Comparison of ENCODE assay signal across 1 cellular context in the genomic region with DNA sequence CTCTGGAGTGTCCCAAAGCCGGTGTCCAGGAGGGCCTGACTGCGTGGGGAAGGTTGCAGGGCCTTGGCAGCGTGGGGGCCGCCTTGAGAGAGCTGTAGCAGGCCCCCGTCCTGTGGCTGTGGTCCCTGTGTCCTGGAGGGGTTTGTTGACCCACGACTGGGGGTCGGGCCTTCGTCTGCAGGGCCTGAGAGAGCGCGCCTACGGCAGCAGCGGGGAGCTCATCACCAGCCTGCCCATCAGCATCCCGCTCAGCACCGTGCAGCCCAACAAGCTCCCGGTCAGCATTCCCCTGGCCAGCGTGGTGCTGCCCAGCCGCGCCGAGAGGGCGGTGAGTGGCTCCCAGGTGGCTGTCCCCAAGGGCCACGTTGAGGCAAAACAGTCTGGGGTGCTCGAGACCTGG.
A peak's percentile ranks its signal among the peaks of the same experiment; 100 is the strongest.
TF ChIP-seq lines count a peak whose summit lies in the region.

No MANE protein-coding gene starts in this region.

TF ChIP-seq in K562, 482 proteins besides CTCF, POLR2A, EP300 and RAD21:
- TF ChIP-seq PRMT5 (CRISPR knock-in tag; IDR thresholded peaks at IDR 0.05) (no peak), ZC3H11A (IDR thresholded peaks at IDR 0.05; ENCODE audit: low read depth, low read length) (no peak), BMI1 (IDR thresholded peaks at IDR 0.05; ENCODE audit: low read length) (no peak), NFIX (CRISPR knock-in tag; IDR thresholded peaks at IDR 0.05; ENCODE audit: low read depth) (no peak), POLR2G (IDR thresholded peaks at IDR 0.05; ENCODE audit: low read depth, low read length) (peak; percentile 67), ZNF41 (CRISPR knock-in tag; conservative IDR thresholded peaks at IDR 0.05) (no peak), RBM22 (IDR thresholded peaks at IDR 0.05; ENCODE audit: low read depth, low read length, poor library complexity, severe bottlenecking) (peak; percentile 89), DMBX1 (CRISPR knock-in tag; IDR thresholded peaks at IDR 0.05; ENCODE audit: borderline replicate concordance) (no peak), ZNF584 (CRISPR knock-in tag; IDR thresholded peaks at IDR 0.05; ENCODE audit: low read depth) (no peak)
- TF ChIP-seq, protein P1, sequence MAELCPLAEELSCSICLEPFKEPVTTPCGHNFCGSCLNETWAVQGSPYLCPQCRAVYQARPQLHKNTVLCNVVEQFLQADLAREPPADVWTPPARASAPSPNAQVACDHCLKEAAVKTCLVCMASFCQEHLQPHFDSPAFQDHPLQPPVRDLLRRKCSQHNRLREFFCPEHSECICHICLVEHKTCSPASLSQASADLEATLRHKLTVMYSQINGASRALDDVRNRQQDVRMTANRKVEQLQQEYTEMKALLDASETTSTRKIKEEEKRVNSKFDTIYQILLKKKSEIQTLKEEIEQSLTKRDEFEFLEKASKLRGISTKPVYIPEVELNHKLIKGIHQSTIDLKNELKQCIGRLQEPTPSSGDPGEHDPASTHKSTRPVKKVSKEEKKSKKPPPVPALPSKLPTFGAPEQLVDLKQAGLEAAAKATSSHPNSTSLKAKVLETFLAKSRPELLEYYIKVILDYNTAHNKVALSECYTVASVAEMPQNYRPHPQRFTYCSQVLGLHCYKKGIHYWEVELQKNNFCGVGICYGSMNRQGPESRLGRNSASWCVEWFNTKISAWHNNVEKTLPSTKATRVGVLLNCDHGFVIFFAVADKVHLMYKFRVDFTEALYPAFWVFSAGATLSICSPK (IDR thresholded peaks at IDR 0.05; ENCODE audit: borderline replicate concordance), result no peak
- TF ChIP-seq, protein P2, sequence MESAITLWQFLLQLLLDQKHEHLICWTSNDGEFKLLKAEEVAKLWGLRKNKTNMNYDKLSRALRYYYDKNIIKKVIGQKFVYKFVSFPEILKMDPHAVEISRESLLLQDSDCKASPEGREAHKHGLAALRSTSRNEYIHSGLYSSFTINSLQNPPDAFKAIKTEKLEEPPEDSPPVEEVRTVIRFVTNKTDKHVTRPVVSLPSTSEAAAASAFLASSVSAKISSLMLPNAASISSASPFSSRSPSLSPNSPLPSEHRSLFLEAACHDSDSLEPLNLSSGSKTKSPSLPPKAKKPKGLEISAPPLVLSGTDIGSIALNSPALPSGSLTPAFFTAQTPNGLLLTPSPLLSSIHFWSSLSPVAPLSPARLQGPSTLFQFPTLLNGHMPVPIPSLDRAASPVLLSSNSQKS (CRISPR knock-in tag; IDR thresholded peaks at IDR 0.05), result no peak
- TF ChIP-seq, protein P3, sequence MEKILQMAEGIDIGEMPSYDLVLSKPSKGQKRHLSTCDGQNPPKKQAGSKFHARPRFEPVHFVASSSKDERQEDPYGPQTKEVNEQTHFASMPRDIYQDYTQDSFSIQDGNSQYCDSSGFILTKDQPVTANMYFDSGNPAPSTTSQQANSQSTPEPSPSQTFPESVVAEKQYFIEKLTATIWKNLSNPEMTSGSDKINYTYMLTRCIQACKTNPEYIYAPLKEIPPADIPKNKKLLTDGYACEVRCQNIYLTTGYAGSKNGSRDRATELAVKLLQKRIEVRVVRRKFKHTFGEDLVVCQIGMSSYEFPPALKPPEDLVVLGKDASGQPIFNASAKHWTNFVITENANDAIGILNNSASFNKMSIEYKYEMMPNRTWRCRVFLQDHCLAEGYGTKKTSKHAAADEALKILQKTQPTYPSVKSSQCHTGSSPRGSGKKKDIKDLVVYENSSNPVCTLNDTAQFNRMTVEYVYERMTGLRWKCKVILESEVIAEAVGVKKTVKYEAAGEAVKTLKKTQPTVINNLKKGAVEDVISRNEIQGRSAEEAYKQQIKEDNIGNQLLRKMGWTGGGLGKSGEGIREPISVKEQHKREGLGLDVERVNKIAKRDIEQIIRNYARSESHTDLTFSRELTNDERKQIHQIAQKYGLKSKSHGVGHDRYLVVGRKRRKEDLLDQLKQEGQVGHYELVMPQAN (IDR thresholded peaks at IDR 0.05; ENCODE audit: borderline replicate concordance), result no peak
